Comparison of ENCODE assay signal across 10 cellular contexts in genomic region chr6:15608406-15608805, GRCh38. TPM values are rescaled to one million over a fixed set of nuclear protein-coding genes. Genes with fewer than 3 reads are reported as not detected.
A peak's percentile ranks its signal among the peaks of the same experiment; 100 is the strongest.
DNase-seq lines count a peak whose midpoint lies in the region; TF ChIP-seq lines count a peak whose summit lies in the region.
"Had no signal": no experiment of that assay in that cellular context is flagged by ENCODE, and none has a peak within 500 bp of the region (broad histone marks: within the 10 kb centered on the region; RNA-seq: fewer than 3 reads in every experiment).

No MANE protein-coding gene starts in this region.

- POLR2A ChIA-PET in HEK293 (lab: Yijun Ruan, JAX): no interaction called here

- H2AFZ ChIP-seq in hepatocyte: no peak overlapping the region

- CTCF ChIA-PET in HEK293 (lab: Yijun Ruan, JAX): interaction anchor here (0.9 to 1.0 kb wide), 2 partner anchors 15 to 17 kb away, joined by 3 read pairs; no protein-coding TSS in a partner anchor

- 96% methylated on average over 1 of the region's 1 CpG for WGBS in hepatocyte (ENCODE audit: low lambda C conversion rate, missing lambda C conversion rate)

- no peak overlapping the region for H3K4me3 ChIP-seq in HEK293 (ENCODE audit: low read depth, low read length)
- no peak overlapping the region for H3K4me3 ChIP-seq in hepatocyte
- H3K4me3 ChIP-seq in subcutaneous abdominal adipose tissue (ENCODE audit: low read depth in 1 of 5, low read length in 5 of 5): no peak overlapping the region

- no peak overlapping the region for H3K4me2 ChIP-seq in hepatocyte

- H3K9me3 ChIP-seq in HEK293 (ENCODE audit: control insufficient read depth, insufficient read depth, low read depth, low read length) (no peaks in the 10 kb centered on the region), hepatocyte (ENCODE audit: low read depth) (no peaks in the 10 kb centered on the region), subcutaneous abdominal adipose tissue (ENCODE audit: control insufficient read depth in 5 of 5, low read length in 5 of 5) (no peaks in the 10 kb centered on the region)

- H3K4me3 Mint-ChIP-seq in progenitor cell of endocrine pancreas (ENCODE audit: low read depth): no peak overlapping the region
- H3K4me3 Mint-ChIP-seq: brain had no signal

- H4K20me1 ChIP-seq in hepatocyte (ENCODE audit: insufficient read depth, poor library complexity, severe bottlenecking): no peaks in the 10 kb centered on the region

- H3K27ac Mint-ChIP-seq in progenitor cell of endocrine pancreas: no peak overlapping the region
- H3K27ac Mint-ChIP-seq: brain had no signal

- H3K79me2 ChIP-seq in hepatocyte: no peaks in the 10 kb centered on the region

- no peaks in the 10 kb centered on the region for H3K4me1 Mint-ChIP-seq in progenitor cell of endocrine pancreas (ENCODE audit: low read depth)
- H3K4me1 Mint-ChIP-seq: brain had no signal

- no peak for TF ChIP-seq CTCF in HEK293 (tag by site-specific recombination; IDR thresholded peaks at IDR 0.05)
- no peak for TF ChIP-seq CTCF in hepatocyte (IDR thresholded peaks at IDR 0.05; ENCODE audit: poor library complexity)
- no peak for TF ChIP-seq CTCF in progenitor cell of endocrine pancreas (IDR thresholded peaks at IDR 0.05; ENCODE audit: unreplicated experiment)

- H3K4me1 ChIP-seq in HEK293 (ENCODE audit: control insufficient read depth, insufficient read depth, low read length): no peaks in the 10 kb centered on the region; the same call in 1 of the 2 replicates
- no peaks in the 10 kb centered on the region for H3K4me1 ChIP-seq in hepatocyte (ENCODE audit: insufficient read depth)
- H3K4me1 ChIP-seq in subcutaneous abdominal adipose tissue (ENCODE audit: control insufficient read depth in 5 of 5, insufficient read depth in 5 of 5, low read length in 5 of 5): peaks cover 0 to 8% (median 0%) of the 10 kb centered on the region in 5 donors

- H3K36me3 ChIP-seq in HEK293 (ENCODE audit: control insufficient read depth in 2 of 2, insufficient read depth in 1 of 2, low read length in 2 of 2): peaks cover 0 to 31% of the 10 kb centered on the region in 2 experiments; a peak in 2 of 3 replicates
- no peaks in the 10 kb centered on the region for H3K36me3 ChIP-seq in hepatocyte (replicated peaks; ENCODE audit: insufficient read depth, low read depth)
- H3K36me3 ChIP-seq in subcutaneous abdominal adipose tissue (ENCODE audit: control insufficient read depth in 5 of 5, insufficient read depth in 5 of 5, low read length in 5 of 5): peaks cover 0 to 10% (median 3%) of the 10 kb centered on the region in 5 donors

- H3K27ac ChIP-seq in HEK293 (ENCODE audit: extremely low read depth, low read depth, low read length): no peak overlapping the region
- no peak overlapping the region for H3K27ac ChIP-seq in hepatocyte
- H3K27ac ChIP-seq in subcutaneous abdominal adipose tissue (ENCODE audit: low read depth, low read length): peak overlapping the region; percentile 32

- no peaks in the 10 kb centered on the region for H3K27me3 Mint-ChIP-seq in progenitor cell of endocrine pancreas
- H3K27me3 Mint-ChIP-seq: brain had no signal

- H3K36me3 Mint-ChIP-seq in progenitor cell of endocrine pancreas (ENCODE audit: insufficient read depth): peaks cover 15% of the 10 kb centered on the region

- H3K9me2 ChIP-seq in hepatocyte (replicated peaks; ENCODE audit: insufficient read depth): no peaks in the 10 kb centered on the region

- H3K27me3 ChIP-seq in hepatocyte: no peaks in the 10 kb centered on the region
- no peaks in the 10 kb centered on the region for H3K27me3 ChIP-seq in subcutaneous abdominal adipose tissue (ENCODE audit: control insufficient read depth in 5 of 5, insufficient read depth in 4 of 5, low read length in 5 of 5)

- DNase-seq in amniotic epithelial cell (ENCODE audit: low read depth) (peak; percentile 93), hepatocyte (ENCODE audit: low spot score) (peak; percentile 43), NCI-H1105 (lab: John Stamatoyannopoulos, UW) (no peak), progenitor cell of endocrine pancreas (ENCODE audit: low spot score, unreplicated experiment) (no peak), COLO668 (lab: John Stamatoyannopoulos, UW; ENCODE audit: unreplicated experiment) (no peak)
- DNase-seq: hippocampal formation, NCI-H1436 treated with DMSO at 0.1 percent for 48 hours had no signal

- H3K9ac ChIP-seq in subcutaneous abdominal adipose tissue (ENCODE audit: low read length in 5 of 5): no peak overlapping the region

- peaks cover 4% of the 10 kb centered on the region for H3K9me3 Mint-ChIP-seq in progenitor cell of endocrine pancreas (ENCODE audit: low read depth)

TF ChIP-seq in HEK293, 187 proteins besides CTCF, POLR2A, EP300 and RAD21:
- TF ChIP-seq OSR2 (tag by site-specific recombination; IDR thresholded peaks at IDR 0.05) (no peak), WT1 (tag by site-specific recombination; IDR thresholded peaks at IDR 0.05) (0 out of 2 replicates have a peak, but pooled peaks have one; percentile 19), ZNF341 (tag by site-specific recombination; IDR thresholded peaks at IDR 0.05; ENCODE audit: low read depth) (peak; percentile 32; the same call in 1 of the 2 replicates), SP2 (tag by site-specific recombination; IDR thresholded peaks at IDR 0.05) (no peak), ZXDB (tag by site-specific recombination; IDR thresholded peaks at IDR 0.05) (no peak), ZNF488 (tag by site-specific recombination; IDR thresholded peaks at IDR 0.05) (no peak), SP7 (tag by site-specific recombination; IDR thresholded peaks at IDR 0.05) (no peak), ZNF148 (tag by site-specific recombination; IDR thresholded peaks at IDR 0.05; ENCODE audit: borderline replicate concordance) (no peak), ZFP41 (tag by site-specific recombination; IDR thresholded peaks at IDR 0.05; ENCODE audit: borderline replicate concordance) (no peak)

RNA-seq across cellular contexts. Expression of gene DTNBP1, which starts 54.4 kb away (rescaled TPM):
- total RNA-seq in hepatocyte: 3.4 and 7.3 TPM in 2 replicates
- polyA plus RNA-seq in hepatocyte: 25.6 and 32.4 TPM in 2 replicates
- total RNA-seq in progenitor cell of endocrine pancreas: 17.7 and 18.7 TPM in 2 replicates

Comparison
In these comparisons a context has a peak if more than half of its experiments do, and no peak if none do; other contexts are left out.
1. DNase-seq: peak in amniotic epithelial cell (single experiment) and hepatocyte (single experiment); none in NCI-H1105 (single experiment), progenitor cell of endocrine pancreas (single experiment) and COLO668 (single experiment).